ENCODE assay signal across 1 cellular context in the genomic region with DNA sequence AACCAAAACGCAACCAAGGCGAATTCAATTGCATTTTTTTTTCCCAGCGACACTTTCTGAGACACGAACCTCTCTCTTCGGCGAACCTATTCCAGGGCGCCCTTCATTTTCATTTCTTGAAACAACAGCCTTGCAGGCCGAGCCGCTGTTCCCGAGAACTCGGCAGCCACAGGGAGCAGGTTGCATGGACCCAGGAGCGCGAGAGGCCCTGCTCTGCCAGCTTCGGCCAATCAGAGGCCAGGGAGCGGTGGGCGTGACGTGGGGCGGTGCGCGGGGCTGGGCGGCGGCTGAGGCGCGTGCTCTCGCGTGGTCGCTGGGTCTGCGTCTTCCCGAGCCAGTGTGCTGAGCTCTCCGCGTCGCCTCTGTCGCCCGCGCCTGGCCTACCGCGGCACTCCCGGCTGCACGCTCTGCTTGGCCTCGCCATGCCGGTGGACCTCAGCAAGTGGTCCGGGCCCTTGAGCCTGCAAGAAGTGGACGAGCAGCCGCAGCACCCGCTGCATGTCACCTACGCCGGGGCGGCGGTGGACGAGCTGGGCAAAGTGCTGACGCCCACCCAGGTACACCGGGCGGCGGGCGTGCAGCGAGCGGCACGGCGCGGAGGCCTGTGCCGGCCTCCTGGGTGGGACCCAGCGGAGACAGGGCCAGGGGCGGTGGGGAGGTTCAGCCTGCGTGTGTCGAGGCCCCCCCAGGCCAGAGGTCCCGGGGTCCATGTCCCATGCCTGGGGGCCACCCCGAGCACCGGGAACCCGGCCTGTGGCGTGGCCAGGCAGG.
TF ChIP-seq lines count a peak whose summit lies in the region.

A gene (plus strand): TSS at position 337 of the 771 bp plus-strand sequence. CDS start 86 bp downstream, at position 423.

TF ChIP-seq in HEK293, 187 proteins besides CTCF, POLR2A, EP300 and RAD21 (continued from another document and continues in another):
- TF ChIP-seq GLIS2 (tag by site-specific recombination; IDR thresholded peaks at IDR 0.05) (peak; percentile 68), ZNF350 (tag by site-specific recombination; IDR thresholded peaks at IDR 0.05) (no peak), ZSCAN30 (tag by site-specific recombination; IDR thresholded peaks at IDR 0.05) (peak; percentile 34; the same call in 1 of the 2 replicates), HOXA7 (CRISPR knock-in tag; IDR thresholded peaks at IDR 0.05; ENCODE audit: borderline replicate concordance) (no peak), ZNF416 (tag by site-specific recombination; IDR thresholded peaks at IDR 0.05) (no peak), ZNF23 (tag by site-specific recombination; IDR thresholded peaks at IDR 0.05; ENCODE audit: borderline replicate concordance) (no peak), ZEB2 (tag by site-specific recombination; IDR thresholded peaks at IDR 0.05) (peak; percentile 67; the same call in 1 of the 2 replicates), ZNF239 (tag by site-specific recombination; IDR thresholded peaks at IDR 0.05) (no peak), SETDB1 (IDR thresholded peaks at IDR 0.05; ENCODE audit: insufficient read length, low read length) (peak; percentile 3), ZNF121 (tag by site-specific recombination; IDR thresholded peaks at IDR 0.05) (no peak), ZNF423 (tag by site-specific recombination; IDR thresholded peaks at IDR 0.05) (no peak), ZNF221 (tag by site-specific recombination; IDR thresholded peaks at IDR 0.05; ENCODE audit: borderline replicate concordance) (no peak), ZNF404 (tag by site-specific recombination; IDR thresholded peaks at IDR 0.05) (no peak), IKZF3 (tag by site-specific recombination; IDR thresholded peaks at IDR 0.05) (peak; percentile 75; the same call in 1 of the 2 replicates), MYNN (tag by site-specific recombination; IDR thresholded peaks at IDR 0.05; ENCODE audit: borderline replicate concordance) (0 out of 2 replicates have a peak, but pooled peaks have one; percentile 26), ZBTB8A (tag by site-specific recombination; IDR thresholded peaks at IDR 0.05) (peak; percentile 76; the same call in 1 of the 2 replicates), ZBTB17 (tag by site-specific recombination; IDR thresholded peaks at IDR 0.05) (peak; percentile 98), SP7 (tag by site-specific recombination; IDR thresholded peaks at IDR 0.05) (peak; percentile 74), PRDM1 (tag by site-specific recombination; IDR thresholded peaks at IDR 0.05) (no peak; the same call in 1 of the 2 replicates), GLIS1 (tag by site-specific recombination; IDR thresholded peaks at IDR 0.05) (peak; percentile 44), ZNF184 (tag by site-specific recombination; IDR thresholded peaks at IDR 0.05) (no peak), ZFP37 (tag by site-specific recombination; IDR thresholded peaks at IDR 0.05) (peak; percentile 80; the same call in 1 of the 2 replicates), BCL11B (tag by site-specific recombination; IDR thresholded peaks at IDR 0.05; ENCODE audit: low read depth) (no peak), ZNF140 (tag by site-specific recombination; IDR thresholded peaks at IDR 0.05) (no peak), ZNF626 (tag by site-specific recombination; IDR thresholded peaks at IDR 0.05) (no peak), BCL11A (tag by site-specific recombination; IDR thresholded peaks at IDR 0.05; ENCODE audit: low read depth) (no peak), ZNF658 (tag by site-specific recombination; IDR thresholded peaks at IDR 0.05) (no peak), ZNF155 (tag by site-specific recombination; IDR thresholded peaks at IDR 0.05) (no peak)
- TF ChIP-seq, protein P1, sequence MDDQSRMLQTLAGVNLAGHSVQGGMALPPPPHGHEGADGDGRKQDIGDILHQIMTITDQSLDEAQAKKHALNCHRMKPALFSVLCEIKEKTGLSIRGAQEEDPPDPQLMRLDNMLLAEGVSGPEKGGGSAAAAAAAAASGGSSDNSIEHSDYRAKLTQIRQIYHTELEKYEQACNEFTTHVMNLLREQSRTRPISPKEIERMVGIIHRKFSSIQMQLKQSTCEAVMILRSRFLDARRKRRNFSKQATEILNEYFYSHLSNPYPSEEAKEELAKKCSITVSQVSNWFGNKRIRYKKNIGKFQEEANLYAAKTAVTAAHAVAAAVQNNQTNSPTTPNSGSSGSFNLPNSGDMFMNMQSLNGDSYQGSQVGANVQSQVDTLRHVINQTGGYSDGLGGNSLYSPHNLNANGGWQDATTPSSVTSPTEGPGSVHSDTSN (CRISPR knock-in tag; IDR thresholded peaks at IDR 0.05), result peak; percentile 85
- TF ChIP-seq, protein P2, sequence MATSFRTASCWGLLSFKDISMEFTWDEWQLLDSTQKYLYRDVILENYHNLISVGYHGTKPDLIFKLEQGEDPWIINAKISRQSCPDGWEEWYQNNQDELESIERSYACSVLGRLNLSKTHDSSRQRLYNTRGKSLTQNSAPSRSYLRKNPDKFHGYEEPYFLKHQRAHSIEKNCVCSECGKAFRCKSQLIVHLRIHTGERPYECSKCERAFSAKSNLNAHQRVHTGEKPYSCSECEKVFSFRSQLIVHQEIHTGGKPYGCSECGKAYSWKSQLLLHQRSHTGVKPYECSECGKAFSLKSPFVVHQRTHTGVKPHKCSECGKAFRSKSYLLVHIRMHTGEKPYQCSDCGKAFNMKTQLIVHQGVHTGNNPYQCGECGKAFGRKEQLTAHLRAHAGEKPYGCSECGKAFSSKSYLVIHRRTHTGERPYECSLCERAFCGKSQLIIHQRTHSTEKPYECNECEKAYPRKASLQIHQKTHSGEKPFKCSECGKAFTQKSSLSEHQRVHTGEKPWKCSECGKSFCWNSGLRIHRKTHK (tag by site-specific recombination; IDR thresholded peaks at IDR 0.05), result no peak
- TF ChIP-seq, protein P3, sequence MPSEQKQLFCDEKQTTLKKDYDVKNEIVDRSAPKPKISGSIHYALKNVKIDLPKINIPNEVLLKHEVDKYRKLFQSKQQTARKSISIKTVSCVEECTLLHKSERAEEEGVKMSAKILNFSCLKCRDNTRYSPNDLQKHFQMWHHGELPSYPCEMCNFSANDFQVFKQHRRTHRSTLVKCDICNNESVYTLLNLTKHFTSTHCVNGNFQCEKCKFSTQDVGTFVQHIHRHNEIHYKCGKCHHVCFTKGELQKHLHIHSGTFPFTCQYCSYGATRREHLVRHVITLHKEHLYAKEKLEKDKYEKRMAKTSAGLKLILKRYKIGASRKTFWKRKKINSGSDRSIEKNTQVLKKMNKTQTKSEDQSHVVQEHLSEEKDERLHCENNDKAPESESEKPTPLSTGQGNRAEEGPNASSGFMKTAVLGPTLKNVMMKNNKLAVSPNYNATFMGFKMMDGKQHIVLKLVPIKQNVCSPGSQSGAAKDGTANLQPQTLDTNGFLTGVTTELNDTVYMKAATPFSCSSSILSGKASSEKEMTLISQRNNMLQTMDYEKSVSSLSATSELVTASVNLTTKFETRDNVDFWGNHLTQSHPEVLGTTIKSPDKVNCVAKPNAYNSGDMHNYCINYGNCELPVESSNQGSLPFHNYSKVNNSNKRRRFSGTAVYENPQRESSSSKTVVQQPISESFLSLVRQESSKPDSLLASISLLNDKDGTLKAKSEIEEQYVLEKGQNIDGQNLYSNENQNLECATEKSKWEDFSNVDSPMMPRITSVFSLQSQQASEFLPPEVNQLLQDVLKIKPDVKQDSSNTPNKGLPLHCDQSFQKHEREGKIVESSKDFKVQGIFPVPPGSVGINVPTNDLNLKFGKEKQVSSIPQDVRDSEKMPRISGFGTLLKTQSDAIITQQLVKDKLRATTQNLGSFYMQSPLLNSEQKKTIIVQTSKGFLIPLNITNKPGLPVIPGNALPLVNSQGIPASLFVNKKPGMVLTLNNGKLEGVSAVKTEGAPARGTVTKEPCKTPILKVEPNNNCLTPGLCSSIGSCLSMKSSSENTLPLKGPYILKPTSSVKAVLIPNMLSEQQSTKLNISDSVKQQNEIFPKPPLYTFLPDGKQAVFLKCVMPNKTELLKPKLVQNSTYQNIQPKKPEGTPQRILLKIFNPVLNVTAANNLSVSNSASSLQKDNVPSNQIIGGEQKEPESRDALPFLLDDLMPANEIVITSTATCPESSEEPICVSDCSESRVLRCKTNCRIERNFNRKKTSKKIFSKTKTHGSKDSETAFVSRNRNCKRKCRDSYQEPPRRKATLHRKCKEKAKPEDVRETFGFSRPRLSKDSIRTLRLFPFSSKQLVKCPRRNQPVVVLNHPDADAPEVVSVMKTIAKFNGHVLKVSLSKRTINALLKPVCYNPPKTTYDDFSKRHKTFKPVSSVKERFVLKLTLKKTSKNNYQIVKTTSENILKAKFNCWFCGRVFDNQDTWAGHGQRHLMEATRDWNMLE (tag by site-specific recombination; conservative IDR thresholded peaks at IDR 0.05; ENCODE audit: low read depth), result no peak
- TF ChIP-seq, protein P4, sequence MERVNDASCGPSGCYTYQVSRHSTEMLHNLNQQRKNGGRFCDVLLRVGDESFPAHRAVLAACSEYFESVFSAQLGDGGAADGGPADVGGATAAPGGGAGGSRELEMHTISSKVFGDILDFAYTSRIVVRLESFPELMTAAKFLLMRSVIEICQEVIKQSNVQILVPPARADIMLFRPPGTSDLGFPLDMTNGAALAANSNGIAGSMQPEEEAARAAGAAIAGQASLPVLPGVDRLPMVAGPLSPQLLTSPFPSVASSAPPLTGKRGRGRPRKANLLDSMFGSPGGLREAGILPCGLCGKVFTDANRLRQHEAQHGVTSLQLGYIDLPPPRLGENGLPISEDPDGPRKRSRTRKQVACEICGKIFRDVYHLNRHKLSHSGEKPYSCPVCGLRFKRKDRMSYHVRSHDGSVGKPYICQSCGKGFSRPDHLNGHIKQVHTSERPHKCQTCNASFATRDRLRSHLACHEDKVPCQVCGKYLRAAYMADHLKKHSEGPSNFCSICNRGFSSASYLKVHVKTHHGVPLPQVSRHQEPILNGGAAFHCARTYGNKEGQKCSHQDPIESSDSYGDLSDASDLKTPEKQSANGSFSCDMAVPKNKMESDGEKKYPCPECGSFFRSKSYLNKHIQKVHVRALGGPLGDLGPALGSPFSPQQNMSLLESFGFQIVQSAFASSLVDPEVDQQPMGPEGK (tag by site-specific recombination; IDR thresholded peaks at IDR 0.05), result peak; percentile 51; the same call in 1 of the 2 replicates
- TF ChIP-seq, protein P5, sequence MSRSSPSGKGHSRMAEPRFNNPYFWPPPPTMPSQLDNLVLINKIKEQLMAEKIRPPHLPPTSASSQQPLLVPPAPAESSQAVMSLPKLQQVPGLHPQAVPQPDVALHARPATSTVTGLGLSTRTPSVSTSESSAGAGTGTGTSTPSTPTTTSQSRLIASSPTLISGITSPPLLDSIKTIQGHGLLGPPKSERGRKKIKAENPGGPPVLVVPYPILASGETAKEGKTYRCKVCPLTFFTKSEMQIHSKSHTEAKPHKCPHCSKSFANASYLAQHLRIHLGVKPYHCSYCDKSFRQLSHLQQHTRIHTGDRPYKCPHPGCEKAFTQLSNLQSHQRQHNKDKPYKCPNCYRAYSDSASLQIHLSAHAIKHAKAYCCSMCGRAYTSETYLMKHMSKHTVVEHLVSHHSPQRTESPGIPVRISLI (tag by site-specific recombination; IDR thresholded peaks at IDR 0.05), result 0 out of 2 replicates have a peak, but pooled peaks have one; percentile 0
- TF ChIP-seq, protein P6, sequence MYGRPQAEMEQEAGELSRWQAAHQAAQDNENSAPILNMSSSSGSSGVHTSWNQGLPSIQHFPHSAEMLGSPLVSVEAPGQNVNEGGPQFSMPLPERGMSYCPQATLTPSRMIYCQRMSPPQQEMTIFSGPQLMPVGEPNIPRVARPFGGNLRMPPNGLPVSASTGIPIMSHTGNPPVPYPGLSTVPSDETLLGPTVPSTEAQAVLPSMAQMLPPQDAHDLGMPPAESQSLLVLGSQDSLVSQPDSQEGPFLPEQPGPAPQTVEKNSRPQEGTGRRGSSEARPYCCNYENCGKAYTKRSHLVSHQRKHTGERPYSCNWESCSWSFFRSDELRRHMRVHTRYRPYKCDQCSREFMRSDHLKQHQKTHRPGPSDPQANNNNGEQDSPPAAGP (tag by site-specific recombination; IDR thresholded peaks at IDR 0.05), result peak; percentile 35; the same call in 1 of the 2 replicates
- TF ChIP-seq, protein P7, sequence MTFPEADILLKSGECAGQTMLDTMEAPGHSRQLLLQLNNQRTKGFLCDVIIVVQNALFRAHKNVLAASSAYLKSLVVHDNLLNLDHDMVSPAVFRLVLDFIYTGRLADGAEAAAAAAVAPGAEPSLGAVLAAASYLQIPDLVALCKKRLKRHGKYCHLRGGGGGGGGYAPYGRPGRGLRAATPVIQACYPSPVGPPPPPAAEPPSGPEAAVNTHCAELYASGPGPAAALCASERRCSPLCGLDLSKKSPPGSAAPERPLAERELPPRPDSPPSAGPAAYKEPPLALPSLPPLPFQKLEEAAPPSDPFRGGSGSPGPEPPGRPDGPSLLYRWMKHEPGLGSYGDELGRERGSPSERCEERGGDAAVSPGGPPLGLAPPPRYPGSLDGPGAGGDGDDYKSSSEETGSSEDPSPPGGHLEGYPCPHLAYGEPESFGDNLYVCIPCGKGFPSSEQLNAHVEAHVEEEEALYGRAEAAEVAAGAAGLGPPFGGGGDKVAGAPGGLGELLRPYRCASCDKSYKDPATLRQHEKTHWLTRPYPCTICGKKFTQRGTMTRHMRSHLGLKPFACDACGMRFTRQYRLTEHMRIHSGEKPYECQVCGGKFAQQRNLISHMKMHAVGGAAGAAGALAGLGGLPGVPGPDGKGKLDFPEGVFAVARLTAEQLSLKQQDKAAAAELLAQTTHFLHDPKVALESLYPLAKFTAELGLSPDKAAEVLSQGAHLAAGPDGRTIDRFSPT (tag by site-specific recombination; IDR thresholded peaks at IDR 0.05), result peak; percentile 50; the same call in 1 of the 2 replicates
- TF ChIP-seq, protein P8, sequence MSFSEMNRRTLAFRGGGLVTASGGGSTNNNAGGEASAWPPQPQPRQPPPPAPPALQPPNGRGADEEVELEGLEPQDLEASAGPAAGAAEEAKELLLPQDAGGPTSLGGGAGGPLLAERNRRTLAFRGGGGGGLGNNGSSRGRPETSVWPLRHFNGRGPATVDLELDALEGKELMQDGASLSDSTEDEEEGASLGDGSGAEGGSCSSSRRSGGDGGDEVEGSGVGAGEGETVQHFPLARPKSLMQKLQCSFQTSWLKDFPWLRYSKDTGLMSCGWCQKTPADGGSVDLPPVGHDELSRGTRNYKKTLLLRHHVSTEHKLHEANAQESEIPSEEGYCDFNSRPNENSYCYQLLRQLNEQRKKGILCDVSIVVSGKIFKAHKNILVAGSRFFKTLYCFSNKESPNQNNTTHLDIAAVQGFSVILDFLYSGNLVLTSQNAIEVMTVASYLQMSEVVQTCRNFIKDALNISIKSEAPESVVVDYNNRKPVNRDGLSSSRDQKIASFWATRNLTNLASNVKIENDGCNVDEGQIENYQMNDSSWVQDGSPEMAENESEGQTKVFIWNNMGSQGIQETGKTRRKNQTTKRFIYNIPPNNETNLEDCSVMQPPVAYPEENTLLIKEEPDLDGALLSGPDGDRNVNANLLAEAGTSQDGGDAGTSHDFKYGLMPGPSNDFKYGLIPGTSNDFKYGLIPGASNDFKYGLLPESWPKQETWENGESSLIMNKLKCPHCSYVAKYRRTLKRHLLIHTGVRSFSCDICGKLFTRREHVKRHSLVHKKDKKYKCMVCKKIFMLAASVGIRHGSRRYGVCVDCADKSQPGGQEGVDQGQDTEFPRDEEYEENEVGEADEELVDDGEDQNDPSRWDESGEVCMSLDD (tag by site-specific recombination; IDR thresholded peaks at IDR 0.05), result 0 out of 2 replicates have a peak, but pooled peaks have one; percentile 41
- TF ChIP-seq, protein P9, sequence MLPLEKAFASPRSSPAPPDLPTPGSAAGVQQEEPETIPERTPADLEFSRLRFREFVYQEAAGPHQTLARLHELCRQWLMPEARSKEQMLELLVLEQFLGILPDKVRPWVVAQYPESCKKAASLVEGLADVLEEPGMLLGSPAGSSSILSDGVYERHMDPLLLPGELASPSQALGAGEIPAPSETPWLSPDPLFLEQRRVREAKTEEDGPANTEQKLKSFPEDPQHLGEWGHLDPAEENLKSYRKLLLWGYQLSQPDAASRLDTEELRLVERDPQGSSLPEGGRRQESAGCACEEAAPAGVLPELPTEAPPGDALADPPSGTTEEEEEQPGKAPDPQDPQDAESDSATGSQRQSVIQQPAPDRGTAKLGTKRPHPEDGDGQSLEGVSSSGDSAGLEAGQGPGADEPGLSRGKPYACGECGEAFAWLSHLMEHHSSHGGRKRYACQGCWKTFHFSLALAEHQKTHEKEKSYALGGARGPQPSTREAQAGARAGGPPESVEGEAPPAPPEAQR (tag by site-specific recombination; IDR thresholded peaks at IDR 0.05), result no peak
